In the genomic region with DNA sequence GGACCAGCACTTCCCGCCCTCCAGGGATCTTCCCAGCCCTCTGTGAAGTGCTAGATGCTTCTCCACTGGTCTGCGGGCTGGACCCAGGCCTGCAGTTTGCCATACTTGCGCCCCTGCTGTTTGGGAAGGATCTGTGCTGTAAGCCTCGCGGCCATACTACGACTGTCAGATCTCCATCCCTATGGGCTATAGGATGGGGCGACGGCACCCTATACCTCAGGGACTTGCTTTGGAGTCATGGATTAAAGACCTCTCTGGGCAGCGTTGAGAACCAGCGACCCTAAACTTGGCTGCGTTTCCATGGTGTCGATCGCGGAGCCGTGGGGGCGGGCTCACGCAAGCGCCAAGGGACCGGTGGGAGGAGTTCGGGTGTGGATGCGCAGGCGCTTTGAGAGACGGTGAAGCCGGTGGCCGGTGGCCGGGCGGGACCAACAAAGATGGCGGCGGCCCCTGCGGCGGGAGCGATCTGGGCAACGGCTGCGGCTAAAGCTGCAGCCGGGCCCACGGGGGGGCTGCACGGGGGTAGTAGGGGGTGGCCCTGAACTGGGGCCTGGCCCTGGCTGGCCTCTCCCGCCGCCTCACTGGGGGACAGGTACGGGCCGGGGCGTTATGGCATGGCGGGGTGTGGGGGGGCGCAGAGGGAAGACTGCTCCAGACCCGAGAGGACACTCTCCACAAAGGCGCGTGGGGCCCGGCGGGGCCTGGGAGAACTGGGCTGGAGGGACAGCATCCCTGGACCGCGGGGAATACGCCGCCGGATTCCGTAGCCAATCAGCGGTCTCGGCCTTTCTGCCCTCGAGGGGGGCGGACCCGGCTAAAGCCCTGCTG, we compare ENCODE assay signal across 8 cellular contexts. TPM values are rescaled to one million over a fixed set of nuclear protein-coding genes. Genes with fewer than 3 reads are reported as not detected.
DNase-seq lines count a peak whose midpoint lies in the region; ATAC-seq and TF ChIP-seq lines count a peak whose summit lies in the region.

TSS of gene USP21 (plus strand) at position 414 of the 828 bp plus-strand sequence. CDS start 1,141 bp downstream, outside the sequence.

- ATAC-seq in GM18909 (IDR thresholded peaks at IDR 0.05; ENCODE audit: poor library complexity, unreplicated experiment) = peak; percentile 87
- ATAC-seq in HG03175 (IDR thresholded peaks at IDR 0.05; ENCODE audit: unreplicated experiment) = peak; percentile 80

- no peaks in the 10 kb centered on the region for H4K20me1 ChIP-seq in mammary epithelial cell (ENCODE audit: insufficient read depth, low read length)
- H4K20me1 ChIP-seq in smooth muscle cell (ENCODE audit: low read depth) = no peaks in the 10 kb centered on the region

- peak within 1 kb of the TSS; percentile 88 for H3K4me3 ChIP-seq in AG04450 (ENCODE audit: low read depth, low read length)
- peak within 1 kb of the TSS; percentile 85 for H3K4me3 ChIP-seq in WI38 (ENCODE audit: low read depth, low read length)
- peak within 1 kb of the TSS; percentile 76 to 96 (median 80) for H3K4me3 ChIP-seq in mammary epithelial cell (replicated peaks in 1 of 3; ENCODE audit: insufficient read depth in 1 of 3, low read depth in 2 of 3, low read length in 3 of 3)
- H3K4me3 ChIP-seq in smooth muscle cell = peak within 1 kb of the TSS; percentile 81

- H2AFZ ChIP-seq in mammary epithelial cell (ENCODE audit: low read depth, low read length) (peak within 1 kb of the TSS; percentile 92), smooth muscle cell (ENCODE audit: low read depth) (peak within 1 kb of the TSS; percentile 17)

- H3K27ac ChIP-seq in AG04450 (ENCODE audit: low read depth, low read length) = peak within 1 kb of the TSS; percentile 57
- peak within 1 kb of the TSS; percentile 77 for H3K27ac ChIP-seq in mammary epithelial cell (ENCODE audit: insufficient read depth, low read depth, low read length)
- peak within 1 kb of the TSS; percentile 69 for H3K27ac ChIP-seq in smooth muscle cell (ENCODE audit: low read depth)

- TF ChIP-seq CTCF in AG04450 (IDR thresholded peaks at IDR 0.05; ENCODE audit: low read depth, low read length) (peak; percentile 49), WI38 (IDR thresholded peaks at IDR 0.05; ENCODE audit: low read depth, low read length) (no peak), mammary epithelial cell (conservative IDR thresholded peaks at IDR 0.05 in 1 of 2, IDR thresholded peaks at IDR 0.05 in 1 of 2; ENCODE audit: extremely low read depth in 1 of 2, insufficient read depth in 1 of 2, low read depth in 1 of 2, low read length in 2 of 2) (peak; percentile 46 to 55), smooth muscle cell (IDR thresholded peaks at IDR 0.05; ENCODE audit: borderline replicate concordance, insufficient read depth, poor library complexity, severe bottlenecking) (no peak)

- peak within 1 kb of the TSS; percentile 90 for H3K9ac ChIP-seq in mammary epithelial cell (ENCODE audit: insufficient read depth, low read length)
- H3K9ac ChIP-seq in smooth muscle cell (ENCODE audit: low read depth) = peak within 1 kb of the TSS; percentile 75

- DNase-seq in AG04450 (ENCODE audit: low read depth, low spot score) = peak; percentile 51
- DNase-seq in NCI-H226 = peak; percentile 75
- DNase-seq in mammary epithelial cell = peak; percentile 78
- peak; percentile 97 for DNase-seq in iPS-NIHi7 (ENCODE audit: extremely low spot score)
- DNase-seq in smooth muscle cell (lab: John Stamatoyannopoulos, UW; ENCODE audit: unreplicated experiment) = peak; percentile 82

- peaks cover 7% of the 10 kb centered on the region for H3K36me3 ChIP-seq in mammary epithelial cell (ENCODE audit: insufficient read depth, low read length)
- H3K36me3 ChIP-seq in smooth muscle cell (ENCODE audit: low read depth) = no peaks in the 10 kb centered on the region

- POLR2A ChIA-PET in AG04450 (lab: Yijun Ruan, JAX) = interaction anchor here (1.0 kb wide), 1 partner anchor 27 kb away, joined by 4 read pairs; the partner anchor contains the start of gene DEDD

- H3K4me2 ChIP-seq in mammary epithelial cell (ENCODE audit: insufficient read depth, low read depth, low read length) (peak within 1 kb of the TSS; percentile 90), smooth muscle cell (peak within 1 kb of the TSS; percentile 99)

- intact Hi-C loops in mammary epithelial cell (cut with micrococcal nuclease) = no loop called here

- WGBS in mammary epithelial cell (ENCODE audit: low coverage, missing lambda C conversion rate) = 2% methylated on average over 11 of the region's 60 CpGs
- WGBS in smooth muscle cell (ENCODE audit: low lambda C conversion rate) = 2% methylated on average over 55 of the region's 60 CpGs

- no peaks in the 10 kb centered on the region for H3F3A ChIP-seq in smooth muscle cell (ENCODE audit: low read depth)

- CTCF ChIA-PET in AG04450 (lab: Charles Lee) (interaction anchor here (2.4 kb wide), 1 partner anchor 33 kb away, joined by 8 read pairs; no protein-coding TSS in a partner anchor), mammary epithelial cell (lab: Charles Lee; ENCODE audit: low non-redundant PET) (no interaction called here)

- H3K27me3 ChIP-seq in AG04450 (ENCODE audit: control insufficient read depth, insufficient read depth, low read length) (no peaks in the 10 kb centered on the region), mammary epithelial cell (ENCODE audit: insufficient read depth, low read length) (no peaks in the 10 kb centered on the region), smooth muscle cell (ENCODE audit: low read depth) (no peaks in the 10 kb centered on the region)

- BruUV-seq in mammary epithelial cell (replicated peaks; lab: Mats Ljungman, UMichigan) = no TSS peak

- H3K9me3 ChIP-seq in AG04450 (ENCODE audit: control insufficient read depth, insufficient read depth, low read length) (no peaks in the 10 kb centered on the region; the same call in 1 of the 2 replicates), mammary epithelial cell (replicated peaks; ENCODE audit: insufficient read depth, low read length) (no peaks in the 10 kb centered on the region), smooth muscle cell (replicated peaks; ENCODE audit: low read depth) (no peaks in the 10 kb centered on the region)

- dilution Hi-C loops in mammary epithelial cell (cut with HindIII; ENCODE audit: low sequenced_read_pairs) = no loop called here

- peaks cover 18% of the 10 kb centered on the region for H3K4me1 ChIP-seq in mammary epithelial cell (ENCODE audit: insufficient read depth, low read length)
- peaks cover 11% of the 10 kb centered on the region for H3K4me1 ChIP-seq in smooth muscle cell (ENCODE audit: low read depth)

- peaks cover 30% of the 10 kb centered on the region for H3K79me2 ChIP-seq in mammary epithelial cell (ENCODE audit: insufficient read depth, low read length)
- peaks cover 10% of the 10 kb centered on the region for H3K79me2 ChIP-seq in smooth muscle cell (ENCODE audit: low read depth)

- in situ Hi-C loops in mammary epithelial cell (cut with MboI; ENCODE audit: low sequenced_read_pairs in 2 of 2) = no loop called here

RNA-seq across cellular contexts. Expression of gene USP21, which starts in this region (rescaled TPM):
- polyA plus RNA-seq in AG04450 (2011; rRNA removed) (15.4 and 16.2 TPM in 2 replicates), mammary epithelial cell (14.8 TPM), smooth muscle cell (25.4 and 30.8 TPM in 2 replicates)
- polyA minus RNA-seq in AG04450 (2011; rRNA and poly(A)+ RNA removed) = 10.7 and 14.8 TPM in 2 replicates
- total RNA-seq in mammary epithelial cell (10 to 100 TPM in 1 of 2 donors, 1 to 10 TPM in 1; 6.5 to 16.8 TPM), smooth muscle cell (6.9 and 10.7 TPM in 2 replicates)
- 14.0 TPM for polyA minus RNA-seq in mammary epithelial cell

Comparison
In these comparisons a context has a peak if more than half of its experiments do, and no peak if none do; other contexts are left out.
1. Peak in every context shown above with its lines: DNase-seq, ATAC-seq, H3K4me3 ChIP-seq and H3K27ac ChIP-seq.
2. CTCF ChIP-seq: peak in AG04450 (single experiment) and mammary epithelial cell (2 of 2); none in WI38 (single experiment) and smooth muscle cell (single experiment).